ENCODE assay signal across 33 cellular contexts in genomic region chrX:11888421-11888820, GRCh38.
"Had no signal": no experiment of that assay in that cellular context is flagged by ENCODE, and none has a peak within 500 bp of the region (broad histone marks: within the 10 kb centered on the region; RNA-seq: fewer than 3 reads in every experiment).

No MANE protein-coding gene starts in this region.

- ATAC-seq: activated CD8-positive, alpha-beta memory T cell treated with anti-CD3 and anti-CD28 coated beads, Interleukin-2, amount 10 ng/mL, durations not matched to agents 7 days and 5 days; activated naive CD8-positive, alpha-beta T cell treated with anti-CD3 and anti-CD28 coated beads, Interleukin-2, amount 50 U/mL, for 24 hours; Right ventricle myocardium inferior had no signal

- H3K27ac ChIP-seq: brain microvascular endothelial cell, Peyer's patch, WERI-Rb-1 had no signal

- H3K4me3 ChIP-seq: Peyer's patch had no signal

- H3K36me3 ChIP-seq: brain microvascular endothelial cell, Peyer's patch, WERI-Rb-1 had no signal

- H3K9me3 Mint-ChIP-seq: activated CD4-positive, alpha-beta memory T cell treated with anti-CD3 and anti-CD28 coated beads, Interleukin-2, amount 10 ng/mL, durations not matched to agents 7 days and 5 days; activated naive CD4-positive, alpha-beta T cell treated with anti-CD3 and anti-CD28 coated beads, Interleukin-2, amount 10 ng/mL, durations not matched to agents 7 days and 5 days; activated naive CD8-positive, alpha-beta T cell treated with anti-CD3 and anti-CD28 coated beads, Interleukin-2, amount 50 U/mL, for 24 hours had no signal

- H3K27me3 ChIP-seq: brain microvascular endothelial cell, Peyer's patch had no signal

- DNase-seq: activated CD4-positive, alpha-beta memory T cell treated with anti-CD3 and anti-CD28 coated beads, Interleukin-2, amount 10 ng/mL, durations not matched to agents 7 days and 5 days; activated CD4-positive, alpha-beta T cell treated with anti-CD3 and anti-CD28 coated beads for 1 hour; activated CD4-positive, alpha-beta T cell treated with anti-CD3 and anti-CD28 coated beads for 48 hours; activated CD4-positive, CD25-positive, alpha-beta regulatory T cell; activated CD8-positive, alpha-beta memory T cell treated with anti-CD3 and anti-CD28 coated beads for 24 hours; activated CD8-positive, alpha-beta memory T cell treated with anti-CD3 and anti-CD28 coated beads, Interleukin-2, amount 10 ng/mL, durations not matched to agents 7 days and 5 days; activated CD8-positive, alpha-beta memory T cell treated with anti-CD3 and anti-CD28 coated beads, Interleukin-2, amount 50 U/mL, for 48 hours; activated effector memory CD4-positive, alpha-beta T cell treated with Interleukin-2 at 50 U/mL for 16 hours; activated naive CD4-positive, alpha-beta T cell treated with anti-CD3 and anti-CD28 coated beads, Interleukin-2, amount 10 ng/mL, durations not matched to agents 7 days and 5 days; activated naive CD8-positive, alpha-beta T cell treated with anti-CD3 and anti-CD28 coated beads, Interleukin-2, amount 50 U/mL, for 24 hours; activated T-cell treated with anti-CD3 and anti-CD28 coated beads, Interleukin-2, amount 50 U/mL, for 48 hours; amniotic stem cell; aorta; brain microvascular endothelial cell; Kasumi-1; KG1; NCI-H1092 treated with DMSO at 0.1 percent for 48 hours; NCI-H1417; NCI-H146; NCI-H187; NCI-H2029 treated with DMSO at 0.1 percent for 48 hours; NCI-H2107; NCI-H2171; NCI-H2227 treated with DMSO at 0.1 percent for 48 hours; NCI-H446 treated with DMSO at 0.1 percent for 48 hours; NCI-H524; Peyer's patch; RPMI8226; SW 1271; T1000; WERI-Rb-1 had no signal

- H3K9me3 ChIP-seq: Peyer's patch had no signal

- H3K4me3 Mint-ChIP-seq: activated CD4-positive, alpha-beta memory T cell treated with anti-CD3 and anti-CD28 coated beads, Interleukin-2, amount 10 ng/mL, durations not matched to agents 7 days and 5 days; activated CD8-positive, alpha-beta memory T cell treated with anti-CD3 and anti-CD28 coated beads, Interleukin-2, amount 10 ng/mL, durations not matched to agents 7 days and 5 days; activated naive CD4-positive, alpha-beta T cell treated with anti-CD3 and anti-CD28 coated beads, Interleukin-2, amount 10 ng/mL, durations not matched to agents 7 days and 5 days; activated naive CD8-positive, alpha-beta T cell; activated naive CD8-positive, alpha-beta T cell treated with anti-CD3 and anti-CD28 coated beads, Interleukin-2, amount 50 U/mL, for 24 hours had no signal

- H3K27me3 Mint-ChIP-seq: activated CD4-positive, alpha-beta memory T cell treated with anti-CD3 and anti-CD28 coated beads, Interleukin-2, amount 10 ng/mL, durations not matched to agents 7 days and 5 days; activated CD8-positive, alpha-beta memory T cell treated with anti-CD3 and anti-CD28 coated beads, Interleukin-2, amount 10 ng/mL, durations not matched to agents 7 days and 5 days; activated naive CD4-positive, alpha-beta T cell treated with anti-CD3 and anti-CD28 coated beads, Interleukin-2, amount 10 ng/mL, durations not matched to agents 7 days and 5 days; activated naive CD8-positive, alpha-beta T cell; activated naive CD8-positive, alpha-beta T cell treated with anti-CD3 and anti-CD28 coated beads, Interleukin-2, amount 50 U/mL, for 24 hours had no signal

- H3K4me1 Mint-ChIP-seq: activated CD4-positive, alpha-beta memory T cell treated with anti-CD3 and anti-CD28 coated beads, Interleukin-2, amount 10 ng/mL, durations not matched to agents 7 days and 5 days; activated CD8-positive, alpha-beta memory T cell treated with anti-CD3 and anti-CD28 coated beads, Interleukin-2, amount 10 ng/mL, durations not matched to agents 7 days and 5 days; activated naive CD4-positive, alpha-beta T cell treated with anti-CD3 and anti-CD28 coated beads, Interleukin-2, amount 10 ng/mL, durations not matched to agents 7 days and 5 days; activated naive CD8-positive, alpha-beta T cell treated with anti-CD3 and anti-CD28 coated beads, Interleukin-2, amount 50 U/mL, for 24 hours had no signal

- H3K36me3 Mint-ChIP-seq: activated CD8-positive, alpha-beta memory T cell treated with anti-CD3 and anti-CD28 coated beads, Interleukin-2, amount 10 ng/mL, durations not matched to agents 7 days and 5 days; activated naive CD4-positive, alpha-beta T cell treated with anti-CD3 and anti-CD28 coated beads, Interleukin-2, amount 10 ng/mL, durations not matched to agents 7 days and 5 days; activated naive CD8-positive, alpha-beta T cell had no signal

- H3K27ac Mint-ChIP-seq: activated CD4-positive, alpha-beta memory T cell treated with anti-CD3 and anti-CD28 coated beads, Interleukin-2, amount 10 ng/mL, durations not matched to agents 7 days and 5 days; activated CD8-positive, alpha-beta memory T cell treated with anti-CD3 and anti-CD28 coated beads, Interleukin-2, amount 10 ng/mL, durations not matched to agents 7 days and 5 days; activated naive CD4-positive, alpha-beta T cell treated with anti-CD3 and anti-CD28 coated beads, Interleukin-2, amount 10 ng/mL, durations not matched to agents 7 days and 5 days; activated naive CD8-positive, alpha-beta T cell; activated naive CD8-positive, alpha-beta T cell treated with anti-CD3 and anti-CD28 coated beads, Interleukin-2, amount 50 U/mL, for 24 hours had no signal
